Comparison of ENCODE assay signal across 8 cellular contexts in the genomic region with DNA sequence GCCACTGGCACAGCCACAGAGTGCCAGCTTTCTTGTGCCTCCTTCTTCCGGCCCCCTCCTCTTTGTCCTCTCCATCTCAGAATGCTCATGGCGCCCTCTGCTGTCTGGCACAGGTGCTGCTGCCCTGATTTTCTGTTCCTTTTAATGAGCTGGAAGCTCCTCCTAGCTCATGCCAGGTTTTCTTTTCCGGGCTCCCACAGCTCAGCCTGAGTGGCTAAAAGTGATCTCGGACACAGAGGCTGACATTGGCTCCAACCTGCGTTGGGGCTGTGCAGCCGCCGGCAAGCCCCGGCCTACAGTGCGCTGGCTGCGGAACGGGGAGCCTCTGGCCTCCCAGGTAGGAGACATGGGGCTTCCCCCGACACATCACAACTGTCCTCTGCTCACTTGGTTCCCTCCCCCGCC. TPM values are rescaled to one million over a fixed set of nuclear protein-coding genes. Genes with fewer than 3 reads are reported as not detected.
DNase-seq lines count a peak whose midpoint lies in the region; ATAC-seq and TF ChIP-seq lines count a peak whose summit lies in the region.

No MANE protein-coding gene starts in this region.

- intact Hi-C loops in CD4-positive, alpha-beta memory T cell (cut with micrococcal nuclease), result loop anchor here (1.0 kb wide), 2 partner anchors 72 to 86 kb away; no protein-coding TSS in a partner anchor

- no peaks in the 10 kb centered on the region for H3K9me3 Mint-ChIP-seq in CD4-positive, alpha-beta memory T cell

- no peaks in the 10 kb centered on the region for H3K27me3 ChIP-seq in CD4-positive, alpha-beta memory T cell (ENCODE audit: insufficient read depth, low read length)
- H3K27me3 ChIP-seq in NT2/D1 (ENCODE audit: insufficient read depth, insufficient read length), result peaks cover 18% of the 10 kb centered on the region

- DNase-seq in CD4-positive, alpha-beta memory T cell, result peak; percentile 59 to 66 (median 63)
- DNase-seq in HUDEP-2 (lab: John Stamatoyannopoulos, UW; ENCODE audit: unreplicated experiment in 76 of 76) (peak in 53 of 76 experiments; percentile 7 to 72 (median 39)), NT2/D1 (ENCODE audit: low read depth, low spot score) (peak; percentile 83), epithelial cell of esophagus (ENCODE audit: low read depth) (peak; percentile 59), mucosa of gallbladder (ENCODE audit: low spot score) (peak; percentile 74)
- DNase-seq in activated CD8-positive, alpha-beta memory T cell treated with anti-CD3 and anti-CD28 coated beads, Interleukin-2, amount 50 U/mL, for 4 hours, result peak; percentile 62
- DNase-seq in stimulated activated CD8-positive, alpha-beta memory T cell treated with anti-CD3 and anti-CD28 coated beads, Interleukin-7, amount 100 ng/mL, for 1 hour (ENCODE audit: low read depth in 2 of 2), result peak; percentile 33 to 42

- H3K4me1 Mint-ChIP-seq in CD4-positive, alpha-beta memory T cell, result peaks cover 0 to 2% (median 0%) of the 10 kb centered on the region in 4 donors

- no peaks in the 10 kb centered on the region for H3K36me3 ChIP-seq in CD4-positive, alpha-beta memory T cell (ENCODE audit: insufficient read depth, low read length)
- no peaks in the 10 kb centered on the region for H3K36me3 ChIP-seq in NT2/D1 (ENCODE audit: insufficient read depth, insufficient read length, low read length)

- no peaks in the 10 kb centered on the region for H3K9me3 ChIP-seq in CD4-positive, alpha-beta memory T cell (ENCODE audit: control insufficient read depth in 1 of 2, low read length in 2 of 2)
- H3K9me3 ChIP-seq in NT2/D1 (ENCODE audit: insufficient read depth, low read length), result no peaks in the 10 kb centered on the region

- no peaks in the 10 kb centered on the region for H3K4me1 ChIP-seq in CD4-positive, alpha-beta memory T cell (ENCODE audit: insufficient read depth, low read length)
- peaks cover 13% of the 10 kb centered on the region for H3K4me1 ChIP-seq in NT2/D1 (ENCODE audit: insufficient read depth, insufficient read length)

- CTCF ChIA-PET in CD4-positive, alpha-beta memory T cell (lab: Charles Lee; ENCODE audit: partially characterized antibody), result interaction anchor here (0.6 to 3.3 kb wide), 30 partner anchors 10 to 270 kb away, joined by 3 to 44 read pairs (median 4); partner anchors contain the start of gene CNTN2

- H3K36me3 Mint-ChIP-seq in CD4-positive, alpha-beta memory T cell, result no peaks in the 10 kb centered on the region

- no peak overlapping the region for H3K27ac Mint-ChIP-seq in CD4-positive, alpha-beta memory T cell

- peaks cover 0 to 1% of the 10 kb centered on the region in 2 donors for H3K27me3 Mint-ChIP-seq in CD4-positive, alpha-beta memory T cell

- TF ChIP-seq CTCF in epithelial cell of esophagus (IDR thresholded peaks at IDR 0.05; ENCODE audit: insufficient read depth, low read depth, low read length, missing control alignments), result peak; percentile 92

- POLR2A ChIA-PET in CD4-positive, alpha-beta memory T cell (lab: Charles Lee; ENCODE audit: partially characterized antibody), result interaction anchor here (0.8 kb wide), 1 partner anchor 72 kb away, joined by 4 read pairs; no protein-coding TSS in a partner anchor

- no peak overlapping the region for H3K27ac ChIP-seq in CD4-positive, alpha-beta memory T cell (ENCODE audit: low read depth, low read length)

- peak overlapping the region in 1 of 8 donors; percentile 36 for H3K4me3 Mint-ChIP-seq in CD4-positive, alpha-beta memory T cell

- no peak overlapping the region for H3K9ac ChIP-seq in NT2/D1 (ENCODE audit: insufficient read length, low read depth)

- no peak overlapping the region for H3K4me3 ChIP-seq in CD4-positive, alpha-beta memory T cell (ENCODE audit: low read length in 2 of 2)
- H3K4me3 ChIP-seq in NT2/D1 (ENCODE audit: insufficient read length, low read depth) (no peak overlapping the region), epithelial cell of esophagus (ENCODE audit: low read length) (no peak overlapping the region)

- ATAC-seq in GM21529 (IDR thresholded peaks at IDR 0.05; ENCODE audit: unreplicated experiment), result no peak

RNA-seq across cellular contexts. Expression of gene CNTN2, which starts 18.7 kb away (rescaled TPM):
- total RNA-seq in CD4-positive, alpha-beta memory T cell, result not detected
- polyA plus RNA-seq in CD4-positive, alpha-beta memory T cell, result not detected
- 0.78 TPM for total RNA-seq in mucosa of gallbladder

RNA-seq across cellular contexts. Expression of gene TMEM81, which starts 22.6 kb away (rescaled TPM):
- total RNA-seq in CD4-positive, alpha-beta memory T cell, result 1 to 10 TPM; 8.8 to 8.9 TPM
- polyA plus RNA-seq in CD4-positive, alpha-beta memory T cell, result 1 to 10 TPM; 1.0 to 1.5 TPM
- 3.8 TPM for total RNA-seq in mucosa of gallbladder
